ENCODE assay signal across 18 cellular contexts in the genomic region with DNA sequence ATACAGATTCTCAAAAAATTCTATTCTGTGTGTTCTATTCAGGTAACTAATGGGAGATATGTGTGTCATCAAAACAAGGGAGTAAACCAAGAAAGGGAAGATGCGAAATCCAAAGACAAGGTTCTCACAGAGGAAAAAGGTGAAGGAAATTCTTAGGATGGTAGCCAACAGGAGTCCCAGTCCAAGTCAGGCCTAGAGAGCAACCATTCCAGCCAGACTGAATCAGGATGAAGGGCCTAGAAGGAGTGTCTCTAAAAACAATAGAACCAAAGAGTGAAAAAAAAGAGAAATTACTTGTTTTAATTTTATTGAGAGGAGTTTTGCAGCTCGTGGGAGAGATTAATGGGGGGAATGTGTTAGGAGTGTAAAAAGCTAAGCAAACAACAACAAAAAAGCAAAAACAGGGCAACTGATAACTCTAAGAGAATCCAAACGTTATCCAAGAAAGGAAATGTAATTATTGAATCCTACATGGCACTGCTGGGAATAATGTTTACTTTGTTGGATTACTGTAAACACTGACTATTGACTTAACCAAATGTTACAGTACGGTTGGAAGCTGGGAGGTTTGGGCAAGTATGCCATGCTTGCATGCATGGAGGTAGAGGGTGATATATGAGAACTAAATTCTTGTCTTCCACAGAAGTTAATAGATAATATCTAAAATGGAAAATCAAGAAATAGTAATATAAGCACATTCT. TPM values are rescaled to one million over a fixed set of nuclear protein-coding genes. Genes with fewer than 3 reads are reported as not detected.
DNase-seq lines count a peak whose midpoint lies in the region; ATAC-seq, FAIRE-seq and TF ChIP-seq lines count a peak whose summit lies in the region.
"Had no signal": no experiment of that assay in that cellular context is flagged by ENCODE, and none has a peak within 500 bp of the region (broad histone marks: within the 10 kb centered on the region; RNA-seq: fewer than 3 reads in every experiment).

No MANE protein-coding gene starts in this region.

- no peak overlapping the region for H3K4me3 ChIP-seq in fibroblast of lung (replicated peaks in 1 of 4; ENCODE audit: control extremely low read depth in 1 of 4, insufficient read depth in 1 of 4, low read depth in 3 of 4, low read length in 4 of 4)
- no peak overlapping the region for H3K4me3 ChIP-seq in psoas muscle
- H3K4me3 ChIP-seq: K562, PC-9 had no signal

- 64 to 76% (median 72%) methylated on average over 4 of the region's 4 CpGs for WGBS in psoas muscle, 3 donors

- intact Hi-C loops in psoas muscle (cut with DNase I): no loop called here

- peak overlapping the region; percentile 66 for H3K27ac ChIP-seq in fibroblast of lung (ENCODE audit: insufficient read depth, low read length)
- peak overlapping the region; percentile 88 for H3K27ac ChIP-seq in psoas muscle
- H3K27ac ChIP-seq: neutrophil, PC-9 had no signal

- no peak for TF ChIP-seq CTCF in fibroblast of lung (conservative IDR thresholded peaks at IDR 0.05 in 1 of 2, IDR thresholded peaks at IDR 0.05 in 1 of 2; ENCODE audit: low read depth in 1 of 2, low read length in 2 of 2)
- no peak for TF ChIP-seq CTCF in psoas muscle (IDR thresholded peaks at IDR 0.05)

- no peaks in the 10 kb centered on the region for H3K27me3 ChIP-seq in fibroblast of lung (ENCODE audit: control insufficient read depth, insufficient read depth, low read length)
- no peaks in the 10 kb centered on the region for H3K27me3 ChIP-seq in psoas muscle (ENCODE audit: insufficient read depth in 3 of 3, low read length in 2 of 3)
- H3K27me3 ChIP-seq: neutrophil had no signal

- H3K9ac ChIP-seq in fibroblast of lung (ENCODE audit: insufficient read depth, low read length): no peak overlapping the region

- ATAC-seq in psoas muscle (no peak), GM19463 (IDR thresholded peaks at IDR 0.05; ENCODE audit: unreplicated experiment) (no peak)
- ATAC-seq: K562; stimulated activated naive CD8-positive, alpha-beta T cell treated with anti-CD3 and anti-CD28 coated beads, Interleukin-15, Interleukin-2, amounts not matched to agents 100 U/mL and 50 U/mL, for 24 hours had no signal

- peaks cover 21% of the 10 kb centered on the region for H3K4me1 ChIP-seq in fibroblast of lung (ENCODE audit: control insufficient read depth, extremely low read depth, insufficient read depth, low read length)
- peaks cover 72% of the 10 kb centered on the region for H3K4me1 ChIP-seq in psoas muscle

- DNase-seq in DMS53 (lab: John Stamatoyannopoulos, UW): peak; percentile 68
- peak; percentile 25 for DNase-seq in NCI-H510A (lab: John Stamatoyannopoulos, UW)
- DNase-seq in fibroblast of lung (ENCODE audit: low read depth in 2 of 2): no peak
- no peak for DNase-seq in psoas muscle
- DNase-seq in germinal center (ENCODE audit: low spot score): no peak
- no peak for DNase-seq in NCI-H2107 treated with DMSO at 0.1 percent for 48 hours (lab: John Stamatoyannopoulos, UW; ENCODE audit: unreplicated experiment)
- no peak for DNase-seq in RCC 7860 (ENCODE audit: low spot score)
- DNase-seq: activated CD4-positive, alpha-beta T cell treated with anti-CD3 and anti-CD28 coated beads for 4 hours; activated effector memory CD4-positive, alpha-beta T cell treated with anti-CD3 and anti-CD28 coated beads, Interleukin-2, amount 50 U/mL, for 16 hours; effector memory CD4-positive, alpha-beta T cell; NCI-H2029 treated with DMSO at 0.1 percent for 48 hours; NCI-H524 treated with DMSO at 0.1 percent for 48 hours; PC-9; stimulated activated CD4-positive, alpha-beta T cell treated with anti-CD3 and anti-CD28 coated beads, Interleukin-1b, Interleukin-23, amount 100 ng/mL, for 48 hours; stimulated activated naive CD8-positive, alpha-beta T cell treated with anti-CD3 and anti-CD28 coated beads, Interleukin-15, Interleukin-2, amounts not matched to agents 100 U/mL and 50 U/mL, for 24 hours had no signal

- H3K79me2 ChIP-seq in fibroblast of lung (ENCODE audit: control insufficient read depth, insufficient read depth, low read length): peaks cover 41% of the 10 kb centered on the region

- no peaks in the 10 kb centered on the region for H3K9me3 ChIP-seq in fibroblast of lung (ENCODE audit: control insufficient read depth, insufficient read depth, low read depth, low read length)
- H3K9me3 ChIP-seq in psoas muscle: no peaks in the 10 kb centered on the region
- H3K9me3 ChIP-seq: neutrophil had no signal

- H2AFZ ChIP-seq in fibroblast of lung (ENCODE audit: low read length): no peak overlapping the region
- H2AFZ ChIP-seq: PC-9 had no signal

- no peak for FAIRE-seq in RCC 7860 (lab: Jason Lieb, UNC)
- FAIRE-seq: K562 had no signal

- no peaks in the 10 kb centered on the region for H3K36me3 ChIP-seq in fibroblast of lung (ENCODE audit: control insufficient read depth, insufficient read depth, low read length)
- H3K36me3 ChIP-seq in psoas muscle (ENCODE audit: insufficient read depth in 1 of 2, low read depth in 1 of 2): peaks cover 0 to 25% of the 10 kb centered on the region in 2 donors
- H3K36me3 ChIP-seq: neutrophil had no signal

- no peaks in the 10 kb centered on the region for H4K20me1 ChIP-seq in fibroblast of lung (ENCODE audit: control insufficient read depth, extremely low read depth, insufficient read depth, low read length)

- no peak overlapping the region for H3K4me2 ChIP-seq in fibroblast of lung (ENCODE audit: extremely low read depth, insufficient read depth, low read length)
- H3K4me2 ChIP-seq: PC-9 had no signal

RNA-seq across cellular contexts. Expression of gene MAP3K20, which starts 12.3 kb away (rescaled TPM):
- total RNA-seq in fibroblast of lung (120 and 138 TPM in 2 replicates), psoas muscle (100 to 1,000 TPM; 366 to 533 (median 468) TPM)
- polyA plus RNA-seq in fibroblast of lung (59.3 and 105 TPM in 2 replicates), psoas muscle (100 to 1,000 TPM in 2 of 3 donors, 10 to 100 TPM in 1; 41.8 to 224 (median 112) TPM)
- polyA plus RNA-seq in fibroblast of lung (2012): 37.0 and 69.9 TPM in 2 replicates
- 11.8 and 28.4 TPM in 2 replicates for polyA minus RNA-seq in fibroblast of lung (ENCODE audit: low replicate concordance)

Comparison
In these comparisons a context has a peak if more than half of its experiments do, and no peak if none do; other contexts are left out.
1. DNase-seq: peak in DMS53 (single experiment) and NCI-H510A (single experiment); none in fibroblast of lung (0 of 2), psoas muscle (0 of 2), germinal center (single experiment), NCI-H2107 treated with DMSO at 0.1 percent for 48 hours (single experiment) and RCC 7860 (single experiment).